Comparison of ENCODE assay signal across 19 cellular contexts in genomic region chr15:69000725-69001503, GRCh38. TPM values are rescaled to one million over a fixed set of nuclear protein-coding genes. Genes with fewer than 3 reads are reported as not detected.
DNase-seq lines count a peak whose midpoint lies in the region; ATAC-seq and TF ChIP-seq lines count a peak whose summit lies in the region.
"Had no signal": no experiment of that assay in that cellular context is flagged by ENCODE, and none has a peak within 500 bp of the region (broad histone marks: within the 10 kb centered on the region; RNA-seq: fewer than 3 reads in every experiment).

No MANE protein-coding gene starts in this region.

- H3K36me3 ChIP-seq in left ventricle myocardium inferior (no peaks in the 10 kb centered on the region), neural progenitor cell (no peaks in the 10 kb centered on the region)
- H3K36me3 ChIP-seq: SJSA1 had no signal

- WGBS in right cardiac atrium, result 46% methylated on average over 4 of the region's 4 CpGs

- H3K4me1 Mint-ChIP-seq in neural progenitor cell, result peaks cover 40% of the 10 kb centered on the region

- no peaks in the 10 kb centered on the region for H3K4me1 ChIP-seq in right cardiac atrium (ENCODE audit: control insufficient read depth, insufficient read depth, low read length)
- peaks cover 38% of the 10 kb centered on the region for H3K4me1 ChIP-seq in left ventricle myocardium inferior
- H3K4me1 ChIP-seq in neural progenitor cell, result peaks cover 9% of the 10 kb centered on the region
- H3K4me1 ChIP-seq: A549, SJSA1 had no signal

- H3K9me3 Mint-ChIP-seq in neural progenitor cell, result no peaks in the 10 kb centered on the region

- no peaks in the 10 kb centered on the region for H4K20me1 ChIP-seq in neural progenitor cell (ENCODE audit: low read depth)

- TF ChIP-seq CTCF in left ventricle myocardium inferior (IDR thresholded peaks at IDR 0.05; ENCODE audit: borderline replicate concordance), result no peak
- no peak for TF ChIP-seq CTCF in neural progenitor cell (IDR thresholded peaks at IDR 0.05)

- H3K4me3 ChIP-seq in right cardiac atrium (ENCODE audit: low read length) (no peak overlapping the region), left ventricle myocardium inferior (no peak overlapping the region), neural progenitor cell (no peak overlapping the region)
- H3K4me3 ChIP-seq: A549, SJSA1 had no signal

- no peak for DNase-seq in right cardiac atrium
- DNase-seq in left ventricle myocardium inferior, result no peak
- peak; percentile 39 for DNase-seq in amniotic epithelial cell (ENCODE audit: low read depth)
- DNase-seq in neural progenitor cell (ENCODE audit: low spot score), result no peak
- DNase-seq in NCI-H2196 treated with DMSO at 0.1 percent for 48 hours (lab: John Stamatoyannopoulos, UW; ENCODE audit: unreplicated experiment), result no peak
- no peak for DNase-seq in activated CD4-positive, alpha-beta T cell treated with anti-CD3 and anti-CD28 coated beads for 48 hours
- DNase-seq in iPS-NIHi7 (ENCODE audit: extremely low spot score), result no peak
- DNase-seq: COR-L47, DMS53, GDM1, MM.1S, NCI-H1105, NCI-H1930 had no signal

- ATAC-seq in right cardiac atrium (peak; percentile 42 to 53), GM21786 (IDR thresholded peaks at IDR 0.05; ENCODE audit: unreplicated experiment) (no peak)
- ATAC-seq: A549 had no signal

- peak overlapping the region; percentile 11 for H3K27ac Mint-ChIP-seq in neural progenitor cell

- H3K9me3 ChIP-seq in right cardiac atrium (ENCODE audit: control insufficient read depth, low read length) (no peaks in the 10 kb centered on the region), left ventricle myocardium inferior (replicated peaks) (no peaks in the 10 kb centered on the region), neural progenitor cell (ENCODE audit: low read depth) (no peaks in the 10 kb centered on the region)
- H3K9me3 ChIP-seq: A549, SJSA1 had no signal

- H2AFZ ChIP-seq in neural progenitor cell (replicated peaks), result no peak overlapping the region

- peaks cover 3% of the 10 kb centered on the region for H3K27me3 Mint-ChIP-seq in neural progenitor cell (ENCODE audit: insufficient read depth, low read depth)

- H3K4me2 ChIP-seq in neural progenitor cell, result no peak overlapping the region
- H3K4me2 ChIP-seq: A549, KMS-11 had no signal

- no peaks in the 10 kb centered on the region for H3K27me3 ChIP-seq in right cardiac atrium (ENCODE audit: control insufficient read depth, insufficient read depth)
- no peaks in the 10 kb centered on the region for H3K27me3 ChIP-seq in left ventricle myocardium inferior (ENCODE audit: low read depth)
- no peaks in the 10 kb centered on the region for H3K27me3 ChIP-seq in neural progenitor cell
- H3K27me3 ChIP-seq: SJSA1 had no signal

- no peak overlapping the region for H3K4me3 Mint-ChIP-seq in neural progenitor cell

- H3K9ac ChIP-seq in neural progenitor cell, result no peak overlapping the region
- H3K9ac ChIP-seq: KMS-11 had no signal

- no peak overlapping the region for H3K27ac ChIP-seq in right cardiac atrium (ENCODE audit: low read length)
- no peak overlapping the region for H3K27ac ChIP-seq in left ventricle myocardium inferior (replicated peaks)
- H3K27ac ChIP-seq in neural progenitor cell, result no peak overlapping the region
- H3K27ac ChIP-seq: A549, C4-2B, KMS-11, SJSA1 had no signal

- intact Hi-C loops in right cardiac atrium (cut with DNase I) (no loop called here), left ventricle myocardium inferior (cut with micrococcal nuclease) (no loop called here)

- H3K79me2 ChIP-seq in neural progenitor cell (ENCODE audit: low read depth), result no peaks in the 10 kb centered on the region

- no peaks in the 10 kb centered on the region for H3F3A ChIP-seq in neural progenitor cell (ENCODE audit: low read depth)

- H3K36me3 Mint-ChIP-seq in neural progenitor cell, result no peaks in the 10 kb centered on the region

RNA-seq across cellular contexts. Expression of gene NOX5, which starts 13.6 kb away (rescaled TPM):
- total RNA-seq in right cardiac atrium (under 1 TPM in 3 of 4 donors, not detected in 1; 0.03 to 0.17 (median 0.06) TPM), left ventricle myocardium inferior (not detected), neural progenitor cell (ENCODE audit: low replicate concordance) (not detected in 2 replicates)
- polyA plus RNA-seq in right cardiac atrium, result 0.09 TPM
- total RNA-seq: H4, SJSA1 had no signal
